16 cellular contexts compared by ENCODE assay signal in genomic region chr12:76556373-76556772, GRCh38. TPM values are rescaled to one million over a fixed set of nuclear protein-coding genes. Genes with fewer than 3 reads are reported as not detected.
DNase-seq lines count a peak whose midpoint lies in the region; ATAC-seq, FAIRE-seq and TF ChIP-seq lines count a peak whose summit lies in the region.
"Had no signal": no experiment of that assay in that cellular context is flagged by ENCODE, and none has a peak within 500 bp of the region (broad histone marks: within the 10 kb centered on the region; RNA-seq: fewer than 3 reads in every experiment).

No MANE protein-coding gene starts in this region.

- no peak for TF ChIP-seq POLR2A in NB4 (IDR thresholded peaks at IDR 0.05; ENCODE audit: extremely low read depth, insufficient read length)
- no peak for TF ChIP-seq POLR2A in K562 (conservative IDR thresholded peaks at IDR 0.05)
- no peak for TF ChIP-seq POLR2A in suprapubic skin (IDR thresholded peaks at IDR 0.05)

- TF ChIP-seq EP300 in K562 (IDR thresholded peaks at IDR 0.05; ENCODE audit: low read length) (no peak), suprapubic skin (IDR thresholded peaks at IDR 0.05) (no peak)

- no peaks in the 10 kb centered on the region for H3K9me1 ChIP-seq in K562 (ENCODE audit: control insufficient read depth, insufficient read depth, low read length)

- 55% methylated on average over 4 of the region's 4 CpGs for WGBS in K562 (ENCODE audit: insufficient coverage, low coverage, missing lambda C conversion rate)
- WGBS in suprapubic skin = 92% methylated on average over 4 of the region's 4 CpGs

- POLR2A ChIA-PET in K562 (lab: Yijun Ruan, JAX) = interaction anchor here (1.1 to 1.5 kb wide), 2 partner anchors 20 to 23 kb away, joined by 3 read pairs; no protein-coding TSS in a partner anchor

- H3K27me3 Mint-ChIP-seq in activated CD4-positive, alpha-beta T cell treated with anti-CD3 and anti-CD28 coated beads, Interleukin-2, amount 10 ng/mL, durations not matched to agents 24 days and 14 days = no peaks in the 10 kb centered on the region
- no peaks in the 10 kb centered on the region for H3K27me3 Mint-ChIP-seq in nephron (ENCODE audit: low read depth)

- no peaks in the 10 kb centered on the region for H3K27me3 ChIP-seq in K562 (ENCODE audit: control insufficient read depth in 2 of 2, insufficient read depth in 2 of 2, low read length in 2 of 2)
- no peaks in the 10 kb centered on the region for H3K27me3 ChIP-seq in suprapubic skin
- H3K27me3 ChIP-seq: ovary had no signal

- no peak overlapping the region for H2AFZ ChIP-seq in K562 (ENCODE audit: low read depth, low read length)

- H3K36me3 Mint-ChIP-seq in activated CD4-positive, alpha-beta T cell treated with anti-CD3 and anti-CD28 coated beads, Interleukin-2, amount 10 ng/mL, durations not matched to agents 24 days and 14 days (ENCODE audit: low read depth) = peaks cover 13% of the 10 kb centered on the region
- peaks cover 3% of the 10 kb centered on the region for H3K36me3 Mint-ChIP-seq in nephron (ENCODE audit: low read depth)

- H3K36me3 ChIP-seq in K562 (ENCODE audit: control insufficient read depth, insufficient read depth, low read length) (no peaks in the 10 kb centered on the region; the same call in 2 of the 3 replicates), suprapubic skin (no peaks in the 10 kb centered on the region)
- H3K36me3 ChIP-seq: ovary had no signal

- H3K79me2 ChIP-seq in K562 (ENCODE audit: control insufficient read depth, insufficient read depth, low read length) = peaks cover 82% of the 10 kb centered on the region

- CTCF ChIA-PET in K562 (lab: Yijun Ruan, JAX; ENCODE audit: low intra/inter-chr PET ratio) = no interaction called here

- peaks cover 46% of the 10 kb centered on the region for H3K4me1 Mint-ChIP-seq in activated CD4-positive, alpha-beta T cell treated with anti-CD3 and anti-CD28 coated beads, Interleukin-2, amount 10 ng/mL, durations not matched to agents 24 days and 14 days
- H3K4me1 Mint-ChIP-seq in nephron = peaks cover 23% of the 10 kb centered on the region

- H3K9ac ChIP-seq in K562 (ENCODE audit: insufficient read depth in 1 of 2, low read depth in 2 of 2, low read length in 2 of 2) = peak overlapping the region in 1 of 2 experiments; percentile 19; a peak in 1 of 4 replicates

- H3K4me3 Mint-ChIP-seq in activated CD4-positive, alpha-beta T cell treated with anti-CD3 and anti-CD28 coated beads, Interleukin-2, amount 10 ng/mL, durations not matched to agents 24 days and 14 days = peak overlapping the region; percentile 53
- H3K4me3 Mint-ChIP-seq in nephron = peak overlapping the region; percentile 33 to 53 (median 46)

- in situ Hi-C loops in K562 (cut with MboI) = no loop called here

- H3K27ac ChIP-seq in K562 (ENCODE audit: extremely low read depth, low read depth, low read length) (no peak overlapping the region; the same call in 2 of the 3 replicates), suprapubic skin (no peak overlapping the region)
- H3K27ac ChIP-seq: A549, ovary, SK-N-MC had no signal

- peaks cover 21% of the 10 kb centered on the region; the same call in 1 of the 2 replicates for H4K20me1 ChIP-seq in K562 (replicated peaks; ENCODE audit: control insufficient read depth, insufficient read depth, low read length)

- peak; percentile 58 for DNase-seq in activated CD4-positive, alpha-beta T cell treated with anti-CD3 and anti-CD28 coated beads, Interleukin-2, amount 10 ng/mL, durations not matched to agents 24 days and 14 days
- no peak for DNase-seq in activated CD4-positive, alpha-beta T cell treated with anti-CD3 and anti-CD28 coated beads, Interleukin-2, amount 50 U/mL, for 4 hours
- DNase-seq in NB4 (ENCODE audit: low read depth) (no peak), K562 (ENCODE audit: extremely low read depth in 1 of 4, low spot score in 3 of 4) (no peak), suprapubic skin (ENCODE audit: low spot score in 2 of 2) (no peak), NCI-H69 (lab: John Stamatoyannopoulos, UW) (no peak)
- DNase-seq in NK-92 treated with Interleukin-12 subunit alpha and Interleukin-12 subunit beta, amount 100 ng/mL, for 24 hours (lab: John Stamatoyannopoulos, UW) = no peak
- DNase-seq: cortex of kidney, mammary epithelial cell, NCI-H187, NCI-H774, ovary had no signal

- FAIRE-seq in K562 (lab: Jason Lieb, UNC) = no peak
- FAIRE-seq: A549, urothelium cell line had no signal

- H3K9me3 ChIP-seq in K562 (replicated peaks; ENCODE audit: control insufficient read depth, insufficient read depth, low read depth, low read length) (no peaks in the 10 kb centered on the region), suprapubic skin (no peaks in the 10 kb centered on the region)
- H3K9me3 ChIP-seq: A549, ovary had no signal

- H3K4me2 ChIP-seq in K562 (ENCODE audit: insufficient read depth, low read length) = peak overlapping the region; percentile 21; the same call in 1 of the 2 replicates
- H3K4me2 ChIP-seq: A549 had no signal

- TF ChIP-seq CTCF in NB4 (IDR thresholded peaks at IDR 0.05; ENCODE audit: low read depth, low read length) (no peak), K562 (IDR thresholded peaks at IDR 0.05 in 2 of 3, conservative IDR thresholded peaks at IDR 0.05 in 1 of 3; ENCODE audit: insufficient read depth in 2 of 3, low read depth in 1 of 3, low read length in 3 of 3) (no peak), nephron (IDR thresholded peaks at IDR 0.05; ENCODE audit: unreplicated experiment in 3 of 3) (no peak), suprapubic skin (IDR thresholded peaks at IDR 0.05) (no peak)

- BruUV-seq in K562 (replicated peaks; lab: Mats Ljungman, UMichigan) = no TSS peak

- no peak for ATAC-seq in K562
- ATAC-seq: A549 had no signal

- H3K27ac Mint-ChIP-seq in activated CD4-positive, alpha-beta T cell treated with anti-CD3 and anti-CD28 coated beads, Interleukin-2, amount 10 ng/mL, durations not matched to agents 24 days and 14 days = peak overlapping the region; percentile 27
- H3K27ac Mint-ChIP-seq in nephron = peak overlapping the region in 1 of 3 experiments; percentile 43

- H3K9me3 Mint-ChIP-seq in activated CD4-positive, alpha-beta T cell treated with anti-CD3 and anti-CD28 coated beads, Interleukin-2, amount 10 ng/mL, durations not matched to agents 24 days and 14 days = no peaks in the 10 kb centered on the region
- no peaks in the 10 kb centered on the region for H3K9me3 Mint-ChIP-seq in nephron

- H3K4me3 ChIP-seq in NB4 (ENCODE audit: low read depth, low read length) (peak overlapping the region; percentile 12), K562 (no peak overlapping the region), suprapubic skin (no peak overlapping the region)
- H3K4me3 ChIP-seq: A549, ovary, SK-N-MC had no signal

- intact Hi-C loops in activated CD4-positive, alpha-beta T cell treated with anti-CD3 and anti-CD28 coated beads, Interleukin-2, amount 10 ng/mL, durations not matched to agents 24 days and 14 days (cut with micrococcal nuclease) = loop anchor here (5.0 to 10.0 kb wide), 3 partner anchors 94 to 1162 kb away; partner anchors contain the start of gene GLIPR1L2
- intact Hi-C loops in K562 (cut with micrococcal nuclease) = loop anchor here (5.0 to 10.0 kb wide), 3 partner anchors 84 to 472 kb away; partner anchors contain the start of gene NAP1L1

- no peak for TF ChIP-seq RAD21 in K562 (CRISPR knock-in tag; conservative IDR thresholded peaks at IDR 0.05 in 1 of 2, IDR thresholded peaks at IDR 0.05 in 1 of 2)

- peaks cover 20 to 23% of the 10 kb centered on the region in 2 experiments for H3K4me1 ChIP-seq in K562 (replicated peaks in 1 of 2; ENCODE audit: control insufficient read depth in 2 of 2, insufficient read depth in 2 of 2, low read length in 2 of 2)
- H3K4me1 ChIP-seq in suprapubic skin = peaks cover 59% of the 10 kb centered on the region

TF ChIP-seq in K562, 482 proteins besides CTCF, POLR2A, EP300 and RAD21 (continues in another document):
- no peak for TF ChIP-seq ZNF23 (CRISPR knock-in tag; IDR thresholded peaks at IDR 0.05)
- no peak for TF ChIP-seq KLF16 (IDR thresholded peaks at IDR 0.05)
- no peak for TF ChIP-seq ZNF707 (CRISPR knock-in tag; conservative IDR thresholded peaks at IDR 0.05)
- no peak for TF ChIP-seq ZNF507 (tag; conservative IDR thresholded peaks at IDR 0.05)
- no peak for TF ChIP-seq ZNF253 (CRISPR knock-in tag; conservative IDR thresholded peaks at IDR 0.05)

RNA-seq across cellular contexts. Expression of gene OSBPL8, which starts 3.2 kb away (rescaled TPM):
- 90.8 and 92.0 TPM in 2 replicates for total RNA-seq in activated CD4-positive, alpha-beta T cell treated with anti-CD3 and anti-CD28 coated beads, Interleukin-2, amount 10 ng/mL, durations not matched to agents 24 days and 14 days
- 52.8 and 159 TPM in 2 replicates for total RNA-seq in K562 (2011; cell fraction: chromatin; rRNA removed; ENCODE audit: low replicate concordance)
- total RNA-seq in K562 (2011; cell fraction: nucleolus; rRNA removed) = 43.4 and 53.4 TPM in 2 replicates
- total RNA-seq in K562 (2011; cell fraction: nucleoplasm; rRNA removed) = 46.3 and 48.5 TPM in 2 replicates
- total RNA-seq in K562 (2014; rRNA removed) (28.3 and 32.1 TPM in 2 replicates), K562 (2014; rRNA removed; fragmentation: Illumina TruSeq; extraction: Trizol) (81.0 and 94.9 TPM in 2 replicates), K562 (2015; rRNA removed; fragmentation: Illumina TruSeq; extraction: Trizol) (70.2 and 78.3 TPM in 2 replicates), K562 (2021) (82.7 and 88.6 TPM in 2 replicates), suprapubic skin (100 to 1,000 TPM in 1 of 4 donors, 10 to 100 TPM in 3; 73.1 to 116 (median 87.4) TPM)
- polyA plus RNA-seq in K562 (2011; rRNA removed) (34.2 and 52.7 TPM in 2 replicates), K562 (2014; fragmentation: Illumina TruSeq; extraction: Trizol) (36.2 and 42.8 TPM in 2 replicates), K562 (2014; fragmentation: Nextera tagmentation; extraction: Ambion mirVana) (10 to 100 TPM; 17.4 to 19.9 TPM), K562 (2014; rRNA removed) (25.6 and 31.4 TPM in 2 replicates)
- 15.3 and 41.1 TPM in 2 replicates for polyA plus RNA-seq in K562 (2011; cell fraction: cytosol; rRNA removed)
- polyA plus RNA-seq in K562 (2011; cell fraction: nucleus; rRNA removed) = 19.3 and 21.6 TPM in 2 replicates
- 28.9 and 29.0 TPM in 2 replicates for polyA plus RNA-seq in K562 (2012)
- 334 and 360 TPM in 2 replicates for polyA minus RNA-seq in K562 (2011; rRNA and poly(A)+ RNA removed)
- 66.7 and 80.0 TPM in 2 replicates for polyA minus RNA-seq in K562 (2011; cell fraction: cytosol; rRNA and poly(A)+ RNA removed)
- polyA minus RNA-seq in K562 (2011; cell fraction: nucleus; rRNA and poly(A)+ RNA removed) = 73.6 and 124 TPM in 2 replicates
